ENCODE assay signal across 25 cellular contexts in genomic region chr2:190862067-190862466, GRCh38. TPM values are rescaled to one million over a fixed set of nuclear protein-coding genes. Genes with fewer than 3 reads are reported as not detected.
DNase-seq lines count a peak whose midpoint lies in the region; ATAC-seq, FAIRE-seq and TF ChIP-seq lines count a peak whose summit lies in the region.
"Had no signal": no experiment of that assay in that cellular context is flagged by ENCODE, and none has a peak within 500 bp of the region (broad histone marks: within the 10 kb centered on the region; RNA-seq: fewer than 3 reads in every experiment).

No MANE protein-coding gene starts in this region.

- H3K79me1 ChIP-seq in trophoblast cell (ENCODE audit: low read length) = peaks cover 18% of the 10 kb centered on the region

- no peak overlapping the region for H2BK5ac ChIP-seq in trophoblast cell (ENCODE audit: low read depth, low read length, poor library complexity)

- CTCF ChIA-PET in activated CD4-positive, alpha-beta T cell treated with anti-CD3 and anti-CD28 coated beads for 36 hours (lab: Charles Lee) = interaction anchor here (0.6 to 3.8 kb wide), 4 partner anchors 11 to 421 kb away, joined by 3 to 23 read pairs (median 4); no protein-coding TSS in a partner anchor
- CTCF ChIA-PET in HEK293 (lab: Yijun Ruan, JAX) = interaction anchor here (0.6 to 3.5 kb wide), 3 partner anchors 11 to 56 kb away, joined by 3 to 15 read pairs (median 5); no protein-coding TSS in a partner anchor

- DNase-seq in activated CD4-positive, alpha-beta T cell treated with anti-CD3 and anti-CD28 coated beads for 36 hours = no peak
- DNase-seq in activated CD4-positive, alpha-beta T cell treated with anti-CD3 and anti-CD28 coated beads for 4 hours = no peak
- no peak for DNase-seq in astrocyte (ENCODE audit: low read depth)
- no peak for DNase-seq in trophoblast cell
- no peak for DNase-seq in testis
- DNase-seq in NCI-H1092 treated with DMSO at 0.1 percent for 48 hours (lab: John Stamatoyannopoulos, UW) = no peak
- no peak for DNase-seq in NCI-H1105 (lab: John Stamatoyannopoulos, UW)
- DNase-seq: activated CD4-positive, alpha-beta T cell treated with anti-CD3 and anti-CD28 coated beads, Interleukin-2, amount 50 U/mL, for 48 hours; activated naive CD8-positive, alpha-beta T cell treated with anti-CD3 and anti-CD28 coated beads, Interleukin-2, amount 10 ng/mL, durations not matched to agents 7 days and 5 days; Caco-2; NCI-H1092; NCI-H2029 treated with DMSO at 0.1 percent for 48 hours; NCI-H446; occipital lobe; Peyer's patch had no signal

- POLR2A ChIA-PET in activated CD4-positive, alpha-beta T cell treated with anti-CD3 and anti-CD28 coated beads for 36 hours (lab: Charles Lee) = interaction anchor here (0.7 to 1.0 kb wide), 3 partner anchors 18 to 152 kb away, joined by 3 to 5 read pairs (median 5); partner anchors contain the start of gene GLS
- POLR2A ChIA-PET in HEK293 (lab: Yijun Ruan, JAX) = interaction anchor here (2.1 kb wide), 1 partner anchor 19 kb away, joined by 9 read pairs; the partner anchor contains the start of gene GLS

- no peak overlapping the region for H3K4me2 ChIP-seq in astrocyte (ENCODE audit: low read length)
- no peak overlapping the region for H3K4me2 ChIP-seq in trophoblast cell (ENCODE audit: low read length)
- H3K4me2 ChIP-seq: BLaER1 treated with 17β-estradiol and CSF1 and Interleukin-3, amounts not matched to agents 10 nM and 100 nM had no signal

- H3K4me3 ChIP-seq in HEK293 (ENCODE audit: low read depth, low read length) (no peak overlapping the region), astrocyte (ENCODE audit: insufficient read depth, low read depth, low read length) (no peak overlapping the region), trophoblast cell (ENCODE audit: low read depth, low read length) (no peak overlapping the region), testis (no peak overlapping the region)
- H3K4me3 ChIP-seq: BLaER1 treated with 17β-estradiol and CSF1 and Interleukin-3, amounts not matched to agents 10 nM and 100 nM; lung; Peyer's patch; SJCRH30 had no signal

- H3K79me2 ChIP-seq in astrocyte (ENCODE audit: insufficient read depth, low read length) = no peaks in the 10 kb centered on the region
- peaks cover 1% of the 10 kb centered on the region for H3K79me2 ChIP-seq in trophoblast cell (ENCODE audit: control insufficient read depth, insufficient read depth, low read length, poor library complexity)

- no peak for TF ChIP-seq POLR2A in testis (IDR thresholded peaks at IDR 0.05)

- H3K27ac ChIP-seq in HEK293 (ENCODE audit: extremely low read depth, low read depth, low read length) (no peak overlapping the region), astrocyte (ENCODE audit: low read depth, low read length) (no peak overlapping the region), trophoblast cell (ENCODE audit: low read depth, low read length) (peak overlapping the region; percentile 93), testis (no peak overlapping the region)
- H3K27ac ChIP-seq: BLaER1 treated with 17β-estradiol and CSF1 and Interleukin-3, amounts not matched to agents 10 nM and 100 nM; SJCRH30 had no signal

- H2BK12ac ChIP-seq in trophoblast cell (ENCODE audit: low read length) = peak overlapping the region; percentile 23

- H2AFZ ChIP-seq in astrocyte (ENCODE audit: low read depth, low read length) (no peak overlapping the region), trophoblast cell (ENCODE audit: insufficient read depth, low read length, poor library complexity) (no peak overlapping the region)

- peaks cover 9% of the 10 kb centered on the region for H3K9me3 Mint-ChIP-seq in activated CD4-positive, alpha-beta T cell treated with anti-CD3 and anti-CD28 coated beads for 36 hours (ENCODE audit: low read depth)
- peaks cover 2% of the 10 kb centered on the region for H3K9me3 Mint-ChIP-seq in astrocyte (ENCODE audit: unreplicated experiment)
- H3K9me3 Mint-ChIP-seq: brain had no signal

- no peak overlapping the region for H4K12ac ChIP-seq in trophoblast cell (ENCODE audit: low read depth, low read length)

- intact Hi-C loops in activated CD4-positive, alpha-beta T cell treated with anti-CD3 and anti-CD28 coated beads for 36 hours (cut with DNase I, micrococcal nuclease) = loop anchor here in 1 of 2 experiments (1.0 to 2.0 kb wide), 2 partner anchors 15 to 18 kb away; no protein-coding TSS in a partner anchor
- intact Hi-C loops in testis (cut with DNase I; ENCODE audit: low total_unique reads) = no loop called here

- H3K4me3 Mint-ChIP-seq in activated CD4-positive, alpha-beta T cell treated with anti-CD3 and anti-CD28 coated beads for 36 hours = no peak overlapping the region
- peak overlapping the region; percentile 43 for H3K4me3 Mint-ChIP-seq in astrocyte (ENCODE audit: unreplicated experiment)
- H3K4me3 Mint-ChIP-seq: activated naive CD8-positive, alpha-beta T cell treated with anti-CD3 and anti-CD28 coated beads, Interleukin-2, amount 10 ng/mL, durations not matched to agents 7 days and 5 days; activated T-helper 1 cell treated with anti-CD3 and anti-CD28 coated beads, Interleukin-12 subunit alpha, Interleukin-12 subunit beta, Interleukin-2, Interleukin-4 antibody, amounts not matched to agents 30 ng/mL and 10 ng/mL and 1 ng/mL, durations not matched to agents 14 hours and 24 hours and 36 hours; brain had no signal

- H4K91ac ChIP-seq in trophoblast cell (ENCODE audit: low read depth, low read length) = no peak overlapping the region

- FAIRE-seq in astrocyte (lab: Jason Lieb, UNC) = no peak
- FAIRE-seq: colon, endometrium, GM12892, HTR-8/SVneo had no signal

- H3K23ac ChIP-seq in trophoblast cell (ENCODE audit: low read length) = no peak overlapping the region

- H3K36me3 Mint-ChIP-seq in activated CD4-positive, alpha-beta T cell treated with anti-CD3 and anti-CD28 coated beads for 36 hours (ENCODE audit: low read depth) = peaks cover 19% of the 10 kb centered on the region
- no peaks in the 10 kb centered on the region for H3K36me3 Mint-ChIP-seq in astrocyte (ENCODE audit: low read depth, unreplicated experiment)
- H3K36me3 Mint-ChIP-seq: brain had no signal

- no peaks in the 10 kb centered on the region for H4K20me1 ChIP-seq in astrocyte (ENCODE audit: insufficient read depth, low read length)
- H4K20me1 ChIP-seq: BLaER1 treated with 17β-estradiol and CSF1 and Interleukin-3, amounts not matched to agents 10 nM and 100 nM had no signal

- H3K27me3 Mint-ChIP-seq in activated CD4-positive, alpha-beta T cell treated with anti-CD3 and anti-CD28 coated beads for 36 hours = no peaks in the 10 kb centered on the region
- no peaks in the 10 kb centered on the region for H3K27me3 Mint-ChIP-seq in astrocyte (ENCODE audit: low read depth, unreplicated experiment)
- H3K27me3 Mint-ChIP-seq: activated naive CD8-positive, alpha-beta T cell treated with anti-CD3 and anti-CD28 coated beads, Interleukin-2, amount 10 ng/mL, durations not matched to agents 7 days and 5 days had no signal

- peak overlapping the region; percentile 72 for H2BK120ac ChIP-seq in trophoblast cell (ENCODE audit: insufficient read depth, low read length, poor library complexity)

- TF ChIP-seq CTCF in HEK293 (tag by site-specific recombination; IDR thresholded peaks at IDR 0.05) (no peak), astrocyte (IDR thresholded peaks at IDR 0.05; ENCODE audit: insufficient read depth, low read depth, low read length) (no peak), testis (IDR thresholded peaks at IDR 0.05) (no peak)

- H3K4me1 ChIP-seq in HEK293 (ENCODE audit: control insufficient read depth, insufficient read depth, low read length) (peaks cover 4% of the 10 kb centered on the region; the same call in 1 of the 2 replicates), astrocyte (ENCODE audit: insufficient read depth, low read length) (peaks cover 22% of the 10 kb centered on the region), trophoblast cell (ENCODE audit: control insufficient read depth in 1 of 2, insufficient read depth in 2 of 2, low read length in 2 of 2) (peaks cover 8 to 18% of the 10 kb centered on the region in 2 experiments), testis (no peaks in the 10 kb centered on the region)
- H3K4me1 ChIP-seq: BLaER1 treated with 17β-estradiol and CSF1 and Interleukin-3, amounts not matched to agents 10 nM and 100 nM had no signal

- no peak overlapping the region for H2AK5ac ChIP-seq in trophoblast cell (ENCODE audit: low read length)

- no peak overlapping the region for H3K18ac ChIP-seq in trophoblast cell (ENCODE audit: low read length)

- H3K27ac Mint-ChIP-seq in activated CD4-positive, alpha-beta T cell treated with anti-CD3 and anti-CD28 coated beads for 36 hours = no peak overlapping the region
- peak overlapping the region; percentile 87 for H3K27ac Mint-ChIP-seq in astrocyte (ENCODE audit: unreplicated experiment)
- H3K27ac Mint-ChIP-seq: activated naive CD8-positive, alpha-beta T cell treated with anti-CD3 and anti-CD28 coated beads, Interleukin-2, amount 10 ng/mL, durations not matched to agents 7 days and 5 days; activated T-helper 1 cell treated with anti-CD3 and anti-CD28 coated beads, Interleukin-12 subunit alpha, Interleukin-12 subunit beta, Interleukin-2, Interleukin-4 antibody, amounts not matched to agents 30 ng/mL and 10 ng/mL and 1 ng/mL, durations not matched to agents 14 hours and 24 hours and 36 hours had no signal

- ATAC-seq in activated CD4-positive, alpha-beta T cell treated with anti-CD3 and anti-CD28 coated beads for 36 hours = peak; percentile 31

- H3K9ac ChIP-seq in astrocyte (ENCODE audit: low read length) (no peak overlapping the region), trophoblast cell (ENCODE audit: low read length) (no peak overlapping the region)
- H3K9ac ChIP-seq: BLaER1 treated with 17β-estradiol and CSF1 and Interleukin-3, amounts not matched to agents 10 nM and 100 nM had no signal

- H3K36me3 ChIP-seq in HEK293 (ENCODE audit: control insufficient read depth in 2 of 2, insufficient read depth in 1 of 2, low read length in 2 of 2) (no peaks in the 10 kb centered on the region), astrocyte (ENCODE audit: insufficient read depth, low read length) (no peaks in the 10 kb centered on the region), trophoblast cell (ENCODE audit: control insufficient read depth in 1 of 2, insufficient read depth in 2 of 2, low read length in 2 of 2) (no peaks in the 10 kb centered on the region), testis (ENCODE audit: low read depth, missing control alignments) (no peaks in the 10 kb centered on the region)
- H3K36me3 ChIP-seq: BLaER1 treated with 17β-estradiol and CSF1 and Interleukin-3, amounts not matched to agents 10 nM and 100 nM; Peyer's patch; SJCRH30 had no signal

- peaks cover 26% of the 10 kb centered on the region for H3K4me1 Mint-ChIP-seq in activated CD4-positive, alpha-beta T cell treated with anti-CD3 and anti-CD28 coated beads for 36 hours
- H3K4me1 Mint-ChIP-seq in astrocyte (ENCODE audit: low read depth, unreplicated experiment) = peaks cover 73% of the 10 kb centered on the region

- peak overlapping the region; percentile 55 for H4K8ac ChIP-seq in trophoblast cell (ENCODE audit: low read depth, low read length)

- H3K27me3 ChIP-seq in astrocyte (ENCODE audit: insufficient read depth, low read length) (no peaks in the 10 kb centered on the region), trophoblast cell (ENCODE audit: insufficient read depth, low read length) (no peaks in the 10 kb centered on the region), testis (no peaks in the 10 kb centered on the region)
- H3K27me3 ChIP-seq: BLaER1 treated with 17β-estradiol and CSF1 and Interleukin-3, amounts not matched to agents 10 nM and 100 nM; Peyer's patch; SJCRH30 had no signal

- H3K14ac ChIP-seq in trophoblast cell (ENCODE audit: low read length) = no peak overlapping the region

- H3K9me3 ChIP-seq in HEK293 (ENCODE audit: control insufficient read depth, insufficient read depth, low read depth, low read length) (no peaks in the 10 kb centered on the region), astrocyte (ENCODE audit: insufficient read depth, low read depth, low read length) (no peaks in the 10 kb centered on the region), trophoblast cell (ENCODE audit: insufficient read depth, low read depth, low read length) (no peaks in the 10 kb centered on the region), testis (no peaks in the 10 kb centered on the region)
- H3K9me3 ChIP-seq: Caco-2, Peyer's patch had no signal

- no peak overlapping the region for H3K4ac ChIP-seq in trophoblast cell (ENCODE audit: low read depth, low read length)

RNA-seq across cellular contexts. Expression of gene GLS, which starts 18.6 kb away (rescaled TPM):
- total RNA-seq in activated CD4-positive, alpha-beta T cell treated with anti-CD3 and anti-CD28 coated beads for 36 hours = 100 to 1,000 TPM; 136 to 242 TPM
- total RNA-seq in astrocyte (189 and 194 TPM in 2 replicates), testis (100 to 1,000 TPM in 1 of 2 donors, 10 to 100 TPM in 1; 77.7 to 130 TPM)
- polyA plus RNA-seq in trophoblast cell (2013) = 54.9 and 60.3 TPM in 2 replicates
- 22.8 TPM for polyA plus RNA-seq in testis (ENCODE audit: insufficient read depth, low read depth, low replicate concordance)
